8 cellular contexts compared by ENCODE assay signal in genomic region chr20:59032713-59033059, GRCh38. TPM values are rescaled to one million over a fixed set of nuclear protein-coding genes. Genes with fewer than 3 reads are reported as not detected.
A peak's percentile ranks its signal among the peaks of the same experiment; 100 is the strongest.
DNase-seq lines count a peak whose midpoint lies in the region; ATAC-seq and TF ChIP-seq lines count a peak whose summit lies in the region.

No MANE protein-coding gene starts in this region.

- TF ChIP-seq POLR2A in esophagus squamous epithelium (IDR thresholded peaks at IDR 0.05) (no peak), ovary (IDR thresholded peaks at IDR 0.05) (no peak)

- H3K27me3 ChIP-seq in SJCRH30 (no peaks in the 10 kb centered on the region), esophagus squamous epithelium (no peaks in the 10 kb centered on the region), ovary (no peaks in the 10 kb centered on the region)

- TF ChIP-seq EP300 in ovary (IDR thresholded peaks at IDR 0.05): no peak

- TF ChIP-seq CTCF in esophagus squamous epithelium (IDR thresholded peaks at IDR 0.05): peak in 5 of 6 experiments; percentile 0 to 51 (median 28)
- TF ChIP-seq CTCF in ovary (IDR thresholded peaks at IDR 0.05): peak in 2 of 3 donors; percentile 8 to 25

- H3K27ac ChIP-seq in SJCRH30 (peak overlapping the region; percentile 85), esophagus squamous epithelium (peak overlapping the region; percentile 84 to 92 (median 90)), ovary (peak overlapping the region in 1 of 2 donors; percentile 70)

- 1 to 2% methylated on average over 9 of the region's 13 CpGs for WGBS in esophagus squamous epithelium, 2 donors
- WGBS in ovary, 3 donors: 1 to 2% (median 1%) methylated on average over 13 of the region's 13 CpGs

- no peaks in the 10 kb centered on the region for H3K9me3 ChIP-seq in SJCRH30 (replicated peaks)
- no peaks in the 10 kb centered on the region for H3K9me3 ChIP-seq in esophagus squamous epithelium
- H3K9me3 ChIP-seq in ovary: no peaks in the 10 kb centered on the region

- intact Hi-C loops in esophagus squamous epithelium (cut with DNase I): loop anchor here (10.0 kb wide), 1 partner anchor 138 kb away; no protein-coding TSS in a partner anchor
- intact Hi-C loops in ovary (cut with DNase I): loop anchor here in 1 of 4 donors (2.0 to 5.0 kb wide), 2 partner anchors 52 to 140 kb away; partner anchors contain the start of gene NELFCD

- peaks cover 38% of the 10 kb centered on the region for H3K4me1 ChIP-seq in SJCRH30
- peaks cover 20 to 50% (median 27%) of the 10 kb centered on the region in 3 donors for H3K4me1 ChIP-seq in esophagus squamous epithelium
- peaks cover 6% of the 10 kb centered on the region for H3K4me1 ChIP-seq in ovary (ENCODE audit: insufficient read depth)

- ATAC-seq in HG03460 (IDR thresholded peaks at IDR 0.05; ENCODE audit: unreplicated experiment) (peak; percentile 25), GM18861 (IDR thresholded peaks at IDR 0.05; ENCODE audit: unreplicated experiment) (no peak), HG03469 (IDR thresholded peaks at IDR 0.05; ENCODE audit: unreplicated experiment) (no peak)

- H3K4me3 ChIP-seq in SJCRH30 (peak overlapping the region; percentile 93), esophagus squamous epithelium (peak overlapping the region; percentile 49 to 83 (median 73)), ovary (peak overlapping the region; percentile 86)

- peak; percentile 91 for DNase-seq in DMS 273 (lab: John Stamatoyannopoulos, UW; ENCODE audit: unreplicated experiment)
- peak in 1 of 2 experiments; percentile 92 for DNase-seq in SJCRH30
- DNase-seq in esophagus squamous epithelium (lab: John Stamatoyannopoulos, UW): no peak
- DNase-seq in ovary: no peak
- no peak for DNase-seq in germinal center (ENCODE audit: low spot score)

- H3K36me3 ChIP-seq in SJCRH30 (peaks cover 76% of the 10 kb centered on the region), esophagus squamous epithelium (peaks cover 10 to 69% (median 24%) of the 10 kb centered on the region in 3 donors), ovary (no peaks in the 10 kb centered on the region)

RNA-seq across cellular contexts. Expression of gene ATP5F1E, which starts 0.6 kb away (rescaled TPM):
- total RNA-seq in SJCRH30 (2014; rRNA removed; shearing (Covaris generic)): 124 and 133 TPM in 2 replicates
- total RNA-seq in esophagus squamous epithelium: 10 to 100 TPM; 11.6 to 35.5 (median 26.0) TPM
- total RNA-seq in ovary: 10 to 100 TPM; 23.2 to 50.4 (median 45.4) TPM
- polyA plus RNA-seq in ovary: 10 to 100 TPM; 28.1 to 73.1 TPM

RNA-seq across cellular contexts. Expression of gene PRELID3B, which starts 9.9 kb away (rescaled TPM):
- 298 and 331 TPM in 2 replicates for total RNA-seq in SJCRH30 (2014; rRNA removed; shearing (Covaris generic))
- total RNA-seq in esophagus squamous epithelium (10 to 100 TPM; 44.7 to 73.1 (median 68.5) TPM), ovary (10 to 100 TPM; 21.9 to 40.8 (median 31.4) TPM)
- 10 to 100 TPM; 16.8 to 25.1 TPM for polyA plus RNA-seq in ovary

RNA-seq across cellular contexts. Expression of gene TUBB1, which starts 13.5 kb away (rescaled TPM):
- total RNA-seq in SJCRH30 (2014; rRNA removed; shearing (Covaris generic)): 0.03 TPM in 1 of 2 replicates, not detected in the other
- under 1 TPM in 1 of 4 donors, not detected in 3; 0.19 TPM for total RNA-seq in esophagus squamous epithelium
- under 1 TPM in 5 of 7 donors, not detected in 2; 0.10 to 0.15 (median 0.12) TPM for total RNA-seq in ovary
- under 1 TPM; 0.02 to 0.17 TPM for polyA plus RNA-seq in ovary

RNA-seq across cellular contexts. Expression of gene CTSZ, which starts 25.6 kb away (rescaled TPM):
- not detected in 2 replicates for total RNA-seq in SJCRH30 (2014; rRNA removed; shearing (Covaris generic))
- total RNA-seq in esophagus squamous epithelium: 10 to 100 TPM; 22.3 to 89.7 (median 57.2) TPM
- total RNA-seq in ovary: 100 to 1,000 TPM in 1 of 7 donors, 10 to 100 TPM in 6; 36.7 to 117 (median 76.8) TPM
- polyA plus RNA-seq in ovary: 100 to 1,000 TPM in 1 of 2 donors, 10 to 100 TPM in 1; 88.8 to 301 TPM

RNA-seq across cellular contexts. Expression of gene NELFCD, which starts 51.6 kb away (rescaled TPM):
- total RNA-seq in SJCRH30 (2014; rRNA removed; shearing (Covaris generic)): 239 and 255 TPM in 2 replicates
- 10 to 100 TPM; 40.5 to 64.3 (median 49.9) TPM for total RNA-seq in esophagus squamous epithelium
- total RNA-seq in ovary: 10 to 100 TPM; 36.7 to 67.8 (median 59.4) TPM
- 10 to 100 TPM; 44.1 to 74.9 TPM for polyA plus RNA-seq in ovary
